In the genomic region with DNA sequence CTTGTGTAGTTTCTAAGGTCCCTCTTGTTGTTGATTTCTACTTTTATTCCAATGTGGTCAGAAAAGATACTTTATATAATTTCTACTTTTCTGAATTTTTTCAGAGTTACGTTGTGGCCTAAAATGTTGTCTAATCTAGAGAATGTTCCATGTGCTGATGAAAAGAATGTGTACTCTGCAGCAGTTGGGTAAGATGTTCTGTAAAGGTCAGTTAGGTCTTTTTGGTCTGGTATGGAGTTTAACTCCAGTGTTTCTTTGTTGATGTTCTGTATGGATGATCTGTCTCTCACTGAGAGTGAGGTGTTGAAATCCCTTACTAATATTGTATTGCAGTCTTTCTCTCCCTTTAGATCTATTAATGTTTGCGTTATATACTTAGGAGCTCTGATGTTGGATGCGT, we compare ENCODE assay signal across 29 cellular contexts.
"Had no signal": no experiment of that assay in that cellular context is flagged by ENCODE, and none has a peak within 500 bp of the region (broad histone marks: within the 10 kb centered on the region; RNA-seq: fewer than 3 reads in every experiment).

No MANE protein-coding gene starts in this region.

- H3K4me3 ChIP-seq: neural progenitor cell, ovary, psoas muscle, right lobe of liver, sigmoid colon, skin epidermis, smooth muscle cell, spleen, suprapubic skin, testis, tibial artery, transverse colon, upper lobe of right lung, vagina had no signal

- H3K4me2 ChIP-seq: neural progenitor cell, smooth muscle cell had no signal

- H3K27ac ChIP-seq: neural progenitor cell, ovary, parathyroid adenoma, psoas muscle, right lobe of liver, sigmoid colon, skin epidermis, spleen, suprapubic skin, testis, tibial artery, transverse colon, upper lobe of right lung, vagina had no signal

- H3K9me3 ChIP-seq: ovary, psoas muscle, right lobe of liver, suprapubic skin, testis, transverse colon had no signal

- H3K4me1 ChIP-seq: neural progenitor cell, parathyroid adenoma, psoas muscle, right lobe of liver, sigmoid colon, spleen, suprapubic skin, testis, tibial artery, transverse colon, upper lobe of right lung, vagina had no signal

- H3K9ac ChIP-seq: neural progenitor cell, parathyroid adenoma had no signal

- ATAC-seq: natural killer cell; psoas muscle; right cardiac atrium; right lobe of liver; stimulated activated memory B cell treated with anti-CD40 and anti-IgM and Interleukin-4, amounts not matched to agents 10 μg/mL and 1 μg/mL and 100 μg/mL, for 72 hours; stimulated activated naive CD8-positive, alpha-beta T cell treated with anti-CD3 and anti-CD28 coated beads, Interleukin-15, amount 100 ng/mL, for 72 hours; stimulated activated naive CD8-positive, alpha-beta T cell treated with anti-CD3 and anti-CD28 coated beads, Interleukin-15, Interleukin-2, amounts not matched to agents 100 U/mL and 50 U/mL, for 24 hours; upper lobe of right lung had no signal

- DNase-seq: natural killer cell; occipital lobe; ovary; posterior cingulate gyrus; psoas muscle; right cardiac atrium; right lobe of liver; sigmoid colon; spleen; stimulated activated CD4-positive, alpha-beta T cell treated with anti-CD3 and anti-CD28 coated beads, Interleukin-12 subunit alpha, Interleukin-12 subunit beta, amount 100 ng/mL, for 4 hours; stimulated activated CD4-positive, alpha-beta T cell treated with anti-CD3 and anti-CD28 coated beads, Interleukin-1b, Interleukin-23, amount 100 ng/mL, for 48 hours; stimulated activated CD4-positive, alpha-beta T cell treated with anti-CD3 and anti-CD28 coated beads, Interleukin-4, amount 100 ng/mL, for 1 hour; stimulated activated CD4-positive, alpha-beta T cell treated with anti-CD3 and anti-CD28 coated beads, Interleukin-4, amount 100 ng/mL, for 4 hours; stimulated activated CD8-positive, alpha-beta memory T cell treated with anti-CD3 and anti-CD28 coated beads, Interleukin-4, amount 100 ng/mL, for 48 hours; stimulated activated naive CD4-positive, alpha-beta T cell; stimulated activated naive CD8-positive, alpha-beta T cell treated with anti-CD3 and anti-CD28 coated beads, Interleukin-15, amount 100 ng/mL, for 72 hours; stimulated activated naive CD8-positive, alpha-beta T cell treated with anti-CD3 and anti-CD28 coated beads, Interleukin-15, Interleukin-2, amounts not matched to agents 100 U/mL and 50 U/mL, for 24 hours; substantia nigra; testis; tibial artery; transverse colon; upper lobe of right lung had no signal

- H3K27me3 ChIP-seq: neural progenitor cell, ovary, right lobe of liver, sigmoid colon, spleen, suprapubic skin, testis, tibial artery, transverse colon, upper lobe of right lung, vagina had no signal

- H3K36me3 ChIP-seq: neural progenitor cell, ovary, right lobe of liver, sigmoid colon, spleen, suprapubic skin, tibial artery, transverse colon, upper lobe of right lung, vagina had no signal

- H2AFZ ChIP-seq: neural progenitor cell, parathyroid adenoma had no signal
